ENCODE assay signal across 10 cellular contexts in the genomic region with DNA sequence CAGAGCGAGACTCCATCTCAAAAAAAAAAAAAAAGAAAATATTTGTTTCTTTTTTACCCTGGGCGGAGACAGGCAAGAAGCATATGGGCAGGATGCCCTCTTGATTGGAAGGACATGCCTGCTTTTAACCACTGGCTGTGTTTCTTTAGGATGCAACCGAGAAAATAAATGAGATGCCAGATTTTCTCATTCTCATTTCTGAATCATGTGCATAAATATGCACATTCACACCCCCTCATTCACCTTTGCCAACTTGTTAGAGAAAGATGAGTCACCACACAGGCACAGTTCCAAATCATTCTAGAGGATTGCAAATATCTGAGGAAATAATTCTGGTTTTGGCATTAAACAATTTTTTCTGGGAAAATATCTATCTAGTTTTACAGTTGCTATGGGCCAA. TPM values are rescaled to one million over a fixed set of nuclear protein-coding genes. Genes with fewer than 3 reads are reported as not detected.
DNase-seq lines count a peak whose midpoint lies in the region; ATAC-seq, FAIRE-seq and TF ChIP-seq lines count a peak whose summit lies in the region.
"Had no signal": no experiment of that assay in that cellular context is flagged by ENCODE, and none has a peak within 500 bp of the region (broad histone marks: within the 10 kb centered on the region; RNA-seq: fewer than 3 reads in every experiment).

No MANE protein-coding gene starts in this region.

- no peak for FAIRE-seq in kidney (lab: Jason Lieb, UNC)
- FAIRE-seq: frontal cortex had no signal

- H3K4me3 ChIP-seq in kidney (ENCODE audit: low read length in 2 of 2), result no peak overlapping the region

- TF ChIP-seq CTCF in kidney (IDR thresholded peaks at IDR 0.05; ENCODE audit: borderline replicate concordance, extremely low read depth, insufficient read depth), result no peak

- H3K4me1 ChIP-seq in kidney (ENCODE audit: control insufficient read depth in 1 of 2, insufficient read depth in 1 of 2, low read depth in 1 of 2, low read length in 2 of 2), result peaks cover 0 to 3% of the 10 kb centered on the region in 2 donors

- no peak overlapping the region for H3K27ac ChIP-seq in kidney (ENCODE audit: low read depth in 2 of 2, low read length in 2 of 2)

- peaks cover 13% of the 10 kb centered on the region for H3K4me1 Mint-ChIP-seq in activated CD8-positive, alpha-beta memory T cell treated with anti-CD3 and anti-CD28 coated beads, Interleukin-2, amount 10 ng/mL, durations not matched to agents 7 days and 5 days

- H3K36me3 Mint-ChIP-seq in activated CD8-positive, alpha-beta memory T cell treated with anti-CD3 and anti-CD28 coated beads, Interleukin-2, amount 10 ng/mL, durations not matched to agents 7 days and 5 days, result no peaks in the 10 kb centered on the region

- no peaks in the 10 kb centered on the region for H3K36me3 ChIP-seq in kidney (ENCODE audit: control insufficient read depth in 1 of 2, insufficient read depth in 2 of 2, low read length in 2 of 2)

- H3K9me3 Mint-ChIP-seq in activated CD8-positive, alpha-beta memory T cell treated with anti-CD3 and anti-CD28 coated beads, Interleukin-2, amount 10 ng/mL, durations not matched to agents 7 days and 5 days (ENCODE audit: low read depth), result no peaks in the 10 kb centered on the region

- CTCF ChIA-PET in activated CD8-positive, alpha-beta memory T cell treated with anti-CD3 and anti-CD28 coated beads, Interleukin-2, amount 10 ng/mL, durations not matched to agents 7 days and 5 days (lab: Charles Lee), result interaction anchor here (1.0 to 3.8 kb wide), 2 partner anchors 10 kb away, joined by 3 to 15 read pairs; no protein-coding TSS in a partner anchor

- no peaks in the 10 kb centered on the region for H3K9me3 ChIP-seq in kidney (ENCODE audit: control insufficient read depth in 1 of 2, low read length in 2 of 2)

- H3K27me3 Mint-ChIP-seq in activated CD8-positive, alpha-beta memory T cell treated with anti-CD3 and anti-CD28 coated beads, Interleukin-2, amount 10 ng/mL, durations not matched to agents 7 days and 5 days, result no peaks in the 10 kb centered on the region

- H3K27ac Mint-ChIP-seq in activated CD8-positive, alpha-beta memory T cell treated with anti-CD3 and anti-CD28 coated beads, Interleukin-2, amount 10 ng/mL, durations not matched to agents 7 days and 5 days, result no peak overlapping the region

- no peak overlapping the region for H3K9ac ChIP-seq in kidney (ENCODE audit: low read length in 2 of 2)

- DNase-seq in A172 (ENCODE audit: low spot score) (peak; percentile 96), HT-29 (ENCODE audit: low spot score) (peak; percentile 85), brain pericyte (ENCODE audit: low read depth, low spot score) (peak; percentile 12), left colon (no peak), kidney (no peak)
- DNase-seq in activated CD8-positive, alpha-beta memory T cell treated with anti-CD3 and anti-CD28 coated beads, Interleukin-2, amount 10 ng/mL, durations not matched to agents 7 days and 5 days, result no peak
- DNase-seq: DMS79 treated with DMSO at 0.1 percent for 48 hours had no signal

- ATAC-seq in left colon (peak; percentile 12), GM21367 (IDR thresholded peaks at IDR 0.05; ENCODE audit: unreplicated experiment) (no peak), HG03469 (IDR thresholded peaks at IDR 0.05; ENCODE audit: unreplicated experiment) (no peak)
- no peak for ATAC-seq in activated CD8-positive, alpha-beta memory T cell treated with anti-CD3 and anti-CD28 coated beads, Interleukin-2, amount 10 ng/mL, durations not matched to agents 7 days and 5 days

- intact Hi-C loops in left colon (cut with DNase I, micrococcal nuclease), result no loop called here
- intact Hi-C loops in kidney (cut with DNase I), result no loop called here

- no peak overlapping the region for H3K4me3 Mint-ChIP-seq in activated CD8-positive, alpha-beta memory T cell treated with anti-CD3 and anti-CD28 coated beads, Interleukin-2, amount 10 ng/mL, durations not matched to agents 7 days and 5 days

RNA-seq across cellular contexts. Expression of a gene that starts 3.3 kb away (rescaled TPM):
- total RNA-seq in A172 (2014; rRNA removed; shearing (Covaris generic)), result 0.52 and 0.86 TPM in 2 replicates
- 5.3 and 11.6 TPM in 2 replicates for total RNA-seq in HT-29 (2014; rRNA removed; shearing (Covaris generic))
- 100 to 1,000 TPM; 122 to 162 TPM for total RNA-seq in left colon
- total RNA-seq in activated CD8-positive, alpha-beta memory T cell treated with anti-CD3 and anti-CD28 coated beads, Interleukin-2, amount 10 ng/mL, durations not matched to agents 7 days and 5 days, result not detected
- total RNA-seq in kidney, result 14.7 TPM
- polyA plus RNA-seq in kidney (ENCODE audit: insufficient read depth, low read depth, low replicate concordance), result 3.2 TPM
- total RNA-seq: frontal cortex had no signal

RNA-seq across cellular contexts. Expression of a gene that starts 37.0 kb away (rescaled TPM):
- total RNA-seq in A172 (2014; rRNA removed; shearing (Covaris generic)), result 50.9 and 52.3 TPM in 2 replicates
- 9.3 and 13.2 TPM in 2 replicates for total RNA-seq in HT-29 (2014; rRNA removed; shearing (Covaris generic))
- total RNA-seq in left colon (10 to 100 TPM; 28.7 to 36.5 TPM), kidney (29.6 TPM)
- 10 to 100 TPM; 28.8 to 31.4 TPM for total RNA-seq in activated CD8-positive, alpha-beta memory T cell treated with anti-CD3 and anti-CD28 coated beads, Interleukin-2, amount 10 ng/mL, durations not matched to agents 7 days and 5 days
- polyA plus RNA-seq in kidney (ENCODE audit: insufficient read depth, low read depth, low replicate concordance), result 10.8 TPM

RNA-seq across cellular contexts. Expression of a gene that starts 50.3 kb away (rescaled TPM):
- 11.0 and 13.2 TPM in 2 replicates for total RNA-seq in A172 (2014; rRNA removed; shearing (Covaris generic))
- total RNA-seq in HT-29 (2014; rRNA removed; shearing (Covaris generic)), result 18.0 and 19.9 TPM in 2 replicates
- total RNA-seq in left colon, result 10 to 100 TPM; 15.2 to 17.0 TPM
- total RNA-seq in activated CD8-positive, alpha-beta memory T cell treated with anti-CD3 and anti-CD28 coated beads, Interleukin-2, amount 10 ng/mL, durations not matched to agents 7 days and 5 days, result 10 to 100 TPM; 16.3 to 20.4 TPM
- 21.0 TPM for total RNA-seq in kidney
- polyA plus RNA-seq in kidney (ENCODE audit: insufficient read depth, low read depth, low replicate concordance), result 19.0 TPM

Comparison
In these comparisons a context has a peak if more than half of its experiments do, and no peak if none do; other contexts are left out.
1. DNase-seq: peak in A172 (single experiment), HT-29 (single experiment) and brain pericyte (single experiment); none in left colon (0 of 2), activated CD8-positive, alpha-beta memory T cell treated with anti-CD3 and anti-CD28 coated beads, Interleukin-2, amount 10 ng/mL, durations not matched to agents 7 days and 5 days (single experiment) and kidney (single experiment).